ENCODE assay signal across 18 cellular contexts in genomic region chr12:3035171-3035570, GRCh38. TPM values are rescaled to one million over a fixed set of nuclear protein-coding genes. Genes with fewer than 3 reads are reported as not detected.
DNase-seq lines count a peak whose midpoint lies in the region; ATAC-seq and TF ChIP-seq lines count a peak whose summit lies in the region.
"Had no signal": no experiment of that assay in that cellular context is flagged by ENCODE, and none has a peak within 500 bp of the region (broad histone marks: within the 10 kb centered on the region; RNA-seq: fewer than 3 reads in every experiment).

No MANE protein-coding gene starts in this region.

- ATAC-seq in Right ventricle myocardium inferior: no peak
- ATAC-seq in GM21717 (IDR thresholded peaks at IDR 0.05; ENCODE audit: unreplicated experiment): no peak
- ATAC-seq in left lobe of liver: no peak
- ATAC-seq: naive thymus-derived CD4-positive, alpha-beta T cell; PC-3 had no signal

- peaks cover 23% of the 10 kb centered on the region for H3K36me3 ChIP-seq in right atrium auricular region
- H3K36me3 ChIP-seq in brain microvascular endothelial cell (replicated peaks): peaks cover 4% of the 10 kb centered on the region

- in situ Hi-C loops in brain microvascular endothelial cell (cut with HindIII; ENCODE audit: low pct_ligation_motif_present, low sequenced_read_pairs): no loop called here

- H3K27me3 ChIP-seq in right atrium auricular region (no peaks in the 10 kb centered on the region), brain microvascular endothelial cell (replicated peaks) (no peaks in the 10 kb centered on the region)

- DNase-seq in Right ventricle myocardium inferior (ENCODE audit: missing footprints) (peak; percentile 64), right atrium auricular region (ENCODE audit: low spot score) (no peak), brain microvascular endothelial cell (peak; percentile 40), islet precursor cell (peak; percentile 60), substantia nigra (lab: John Stamatoyannopoulos, UW) (no peak), occipital lobe (lab: John Stamatoyannopoulos, UW) (no peak), left lobe of liver (ENCODE audit: low spot score) (no peak)
- DNase-seq: 8988T; activated CD4-positive, alpha-beta T cell treated with anti-CD3 and anti-CD28 coated beads, Interleukin-2, amount 50 U/mL, for 48 hours; activated naive CD4-positive, alpha-beta T cell; erythroblast; GDM1; naive thymus-derived CD4-positive, alpha-beta T cell; NCI-H748 treated with DMSO at 0.1 percent for 48 hours; PC-3; stimulated activated CD4-positive, alpha-beta T cell treated with anti-CD3 and anti-CD28 coated beads, Interleukin-2, amount 100 ng/mL, for 24 hours had no signal

- H3K27ac ChIP-seq in right atrium auricular region (peak overlapping the region in 1 of 2 donors; percentile 56), brain microvascular endothelial cell (no peak overlapping the region), substantia nigra (ENCODE audit: low read depth, low read length, poor library complexity, severe bottlenecking) (peak overlapping the region; percentile 95)

- H3K9me3 ChIP-seq in right atrium auricular region: no peaks in the 10 kb centered on the region

- peaks cover 0 to 19% of the 10 kb centered on the region in 2 donors for H3K4me1 ChIP-seq in right atrium auricular region

- no peak overlapping the region for H3K4me3 ChIP-seq in right atrium auricular region
- no peak overlapping the region for H3K4me3 ChIP-seq in brain microvascular endothelial cell (ENCODE audit: low read depth, low read length)

- intact Hi-C loops in Right ventricle myocardium inferior (cut with DNase I): loop anchor here (5.0 kb wide), 1 partner anchor 183 kb away; no protein-coding TSS in a partner anchor

- TF ChIP-seq CTCF in right atrium auricular region (IDR thresholded peaks at IDR 0.05) (no peak), brain microvascular endothelial cell (IDR thresholded peaks at IDR 0.05; ENCODE audit: low read depth, low read length, missing control alignments) (no peak)

RNA-seq across cellular contexts. Expression of gene TSPAN9, which starts 42.0 kb away (rescaled TPM):
- total RNA-seq in Right ventricle myocardium inferior (193 TPM), right atrium auricular region (100 to 1,000 TPM; 103 to 185 TPM), occipital lobe (8.4 TPM), left lobe of liver (43.7 TPM)
- total RNA-seq: T-helper 2 cell treated with Interferon-gamma antibody and Interleukin-4, amounts not matched to agents 100 ng/mL and 5 ng/mL, for 36 hours had no signal

Comparison
In these comparisons a context has a peak if more than half of its experiments do, and no peak if none do; other contexts are left out.
1. DNase-seq: peak in Right ventricle myocardium inferior (single experiment), brain microvascular endothelial cell (single experiment) and islet precursor cell (single experiment); none in right atrium auricular region (single experiment), substantia nigra (0 of 49), occipital lobe (single experiment) and left lobe of liver (single experiment).